ENCODE assay signal across 1 cellular context in genomic region chr20:57411406-57412283, GRCh38.
TF ChIP-seq lines count a peak whose summit lies in the region.

No MANE protein-coding gene starts in this region.

TF ChIP-seq in K562, 482 proteins besides CTCF, POLR2A, EP300 and RAD21:
- TF ChIP-seq RFX7 (CRISPR knock-in tag; IDR thresholded peaks at IDR 0.05) = no peak
- no peak for TF ChIP-seq ZBTB43 (CRISPR knock-in tag; IDR thresholded peaks at IDR 0.05)
- peak; percentile 28; the same call in 1 of the 2 replicates for TF ChIP-seq ZBTB7A (IDR thresholded peaks at IDR 0.05; ENCODE audit: borderline replicate concordance, control insufficient read depth, low read depth, low read length)
- 0 out of 2 replicates have a peak, but pooled peaks have one; percentile 26 for TF ChIP-seq POLR2G (IDR thresholded peaks at IDR 0.05; ENCODE audit: low read depth, low read length)
- TF ChIP-seq ELF1 (tag; IDR thresholded peaks at IDR 0.05) = no peak
- TF ChIP-seq MAX (CRISPR knock-in tag; IDR thresholded peaks at IDR 0.05) = no peak
- no peak for TF ChIP-seq GABPB2 (CRISPR knock-in tag; conservative IDR thresholded peaks at IDR 0.05)
- peak; percentile 38; the same call in 1 of the 2 replicates for TF ChIP-seq RBFOX2 (IDR thresholded peaks at IDR 0.05; ENCODE audit: low read depth, low read length)
- no peak for TF ChIP-seq ZNF3 (CRISPR knock-in tag; IDR thresholded peaks at IDR 0.05)
- peak; percentile 18 for TF ChIP-seq RBBP5 (IDR thresholded peaks at IDR 0.05; ENCODE audit: borderline replicate concordance, insufficient read depth, low read length, poor library complexity, severe bottlenecking)
- no peak for TF ChIP-seq NEUROD1 (IDR thresholded peaks at IDR 0.05; ENCODE audit: borderline replicate concordance, low read depth, low read length, partially characterized antibody)
- TF ChIP-seq TOE1 (IDR thresholded peaks at IDR 0.05; ENCODE audit: borderline replicate concordance) = no peak
- TF ChIP-seq TOE1 (CRISPR knock-in tag; IDR thresholded peaks at IDR 0.05; ENCODE audit: borderline replicate concordance, low read depth) = 0 out of 2 replicates have a peak, but pooled peaks have one; percentile 34
